In the genomic region with DNA sequence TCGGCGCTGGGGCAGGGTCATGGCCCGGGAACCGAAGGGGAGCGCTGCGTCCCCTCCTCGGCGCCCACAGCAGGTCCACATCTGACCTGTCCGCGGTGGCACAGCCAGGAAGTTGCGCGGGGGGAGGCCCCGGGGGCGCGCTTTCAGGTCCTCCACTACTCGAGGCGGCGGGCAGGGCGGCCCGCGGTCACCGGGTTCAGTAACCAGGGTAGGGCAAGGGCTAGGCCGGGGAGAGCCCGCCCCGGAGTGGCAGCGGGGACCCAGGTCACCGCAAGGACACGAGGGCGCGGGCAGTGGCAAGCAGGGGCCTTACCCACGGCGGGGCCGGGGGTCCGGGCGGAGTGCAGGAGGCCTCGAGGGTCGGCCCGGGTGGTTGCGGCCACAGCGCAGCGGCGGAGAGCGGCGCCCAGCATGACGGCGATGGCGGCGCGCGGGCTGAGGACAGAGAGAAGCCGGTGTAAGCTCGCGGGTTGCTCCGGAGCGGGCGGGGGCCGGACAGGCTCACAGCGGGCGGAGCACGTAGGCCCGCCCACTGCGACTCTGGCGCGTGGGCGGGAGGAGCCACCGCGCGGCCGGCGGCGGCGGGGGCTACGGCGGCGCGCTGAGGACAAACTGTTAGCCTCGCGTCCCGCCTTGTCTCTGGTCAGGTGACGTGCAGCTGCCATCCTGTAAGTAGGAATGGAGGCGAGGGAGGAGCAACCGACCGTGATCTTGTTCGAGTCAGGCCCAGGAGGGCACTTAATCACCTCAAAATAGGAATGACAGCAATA, we compare ENCODE assay signal across 1 cellular context.
TF ChIP-seq lines count a peak whose summit lies in the region.

Gene COX5A (minus strand): TSS at position 472 of the 770 bp plus-strand sequence. CDS start 59 bp downstream, at position 413.

TF ChIP-seq in WTC11, 78 proteins besides CTCF, POLR2A, EP300 and RAD21 (continued from another document and continues in another):
- TF ChIP-seq EMX1 (CRISPR knock-in tag; IDR thresholded peaks at IDR 0.05) (no peak), ATF1 (CRISPR knock-in tag; IDR thresholded peaks at IDR 0.05) (no peak), ETV6 (CRISPR knock-in tag; IDR thresholded peaks at IDR 0.05) (peak; percentile 92), MXD4 (CRISPR knock-in tag; IDR thresholded peaks at IDR 0.05; ENCODE audit: borderline replicate concordance) (no peak), SP1 (CRISPR knock-in tag; conservative IDR thresholded peaks at IDR 0.05) (peak; percentile 94), ZNF532 (CRISPR knock-in tag; IDR thresholded peaks at IDR 0.05; ENCODE audit: borderline replicate concordance) (no peak), PRDM15 (CRISPR knock-in tag; IDR thresholded peaks at IDR 0.05) (no peak), ZNF671 (CRISPR knock-in tag; IDR thresholded peaks at IDR 0.05) (no peak), ZNF423 (CRISPR knock-in tag; IDR thresholded peaks at IDR 0.05) (no peak), STAT6 (CRISPR knock-in tag; conservative IDR thresholded peaks at IDR 0.05; ENCODE audit: low read depth) (no peak), CBFB (CRISPR knock-in tag; IDR thresholded peaks at IDR 0.05; ENCODE audit: low read depth) (no peak), USF1 (CRISPR knock-in tag; IDR thresholded peaks at IDR 0.05) (peak; percentile 87), SMAD3 (CRISPR knock-in tag; IDR thresholded peaks at IDR 0.05; ENCODE audit: borderline replicate concordance) (peak; percentile 62; the same call in 1 of the 2 replicates), GABPB1 (CRISPR knock-in tag; IDR thresholded peaks at IDR 0.05) (peak; percentile 78), ZNF232 (CRISPR knock-in tag; IDR thresholded peaks at IDR 0.05) (0 out of 2 replicates have a peak, but pooled peaks have one; percentile 54), RORB (CRISPR knock-in tag; IDR thresholded peaks at IDR 0.05) (no peak), JUN (CRISPR knock-in tag; IDR thresholded peaks at IDR 0.05) (peak; percentile 88), OVOL2 (CRISPR knock-in tag; IDR thresholded peaks at IDR 0.05; ENCODE audit: borderline replicate concordance) (no peak), RELA (CRISPR knock-in tag; IDR thresholded peaks at IDR 0.05; ENCODE audit: borderline replicate concordance) (no peak; the same call in 1 of the 2 replicates), NFE2L1 (CRISPR knock-in tag; IDR thresholded peaks at IDR 0.05) (peak; percentile 62; the same call in 1 of the 2 replicates)
- TF ChIP-seq, protein P1, sequence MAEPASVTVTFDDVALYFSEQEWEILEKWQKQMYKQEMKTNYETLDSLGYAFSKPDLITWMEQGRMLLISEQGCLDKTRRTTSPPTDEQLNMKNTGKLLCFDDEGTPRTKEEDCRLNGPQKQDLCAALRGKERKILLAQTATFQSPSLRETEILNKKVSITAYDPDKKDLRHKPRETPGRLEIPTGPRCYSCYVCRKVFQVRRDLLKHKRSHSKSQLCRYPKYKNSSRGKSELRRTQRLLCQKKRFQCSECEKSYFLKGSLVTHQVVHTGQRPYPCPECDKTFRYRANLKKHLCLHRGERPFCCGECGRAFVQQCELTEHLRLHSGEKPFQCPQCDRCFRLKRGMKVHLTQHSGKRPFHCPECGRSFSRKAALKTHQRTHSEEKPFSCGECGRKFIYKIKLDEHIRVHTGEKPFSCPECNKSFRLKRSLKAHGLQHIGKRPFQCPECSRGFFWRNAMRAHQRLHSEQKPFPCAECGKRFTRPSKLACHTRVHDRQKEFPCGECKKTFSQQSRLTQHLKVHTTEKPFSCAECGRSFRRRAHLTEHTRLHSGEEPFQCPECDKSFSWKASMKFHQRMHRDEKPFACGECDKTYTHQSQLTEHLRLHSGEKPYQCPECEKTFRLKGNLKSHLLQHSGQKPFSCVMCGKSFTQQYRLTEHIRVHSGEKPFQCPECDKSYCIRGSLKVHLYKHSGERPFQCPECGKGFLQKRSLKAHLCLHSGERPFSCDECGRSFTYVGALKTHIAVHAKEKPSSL (CRISPR knock-in tag; conservative IDR thresholded peaks at IDR 0.05) = no peak
- TF ChIP-seq, protein P2, sequence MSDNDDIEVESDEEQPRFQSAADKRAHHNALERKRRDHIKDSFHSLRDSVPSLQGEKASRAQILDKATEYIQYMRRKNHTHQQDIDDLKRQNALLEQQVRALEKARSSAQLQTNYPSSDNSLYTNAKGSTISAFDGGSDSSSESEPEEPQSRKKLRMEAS (CRISPR knock-in tag; IDR thresholded peaks at IDR 0.05) = peak; percentile 81
- TF ChIP-seq, protein P3, sequence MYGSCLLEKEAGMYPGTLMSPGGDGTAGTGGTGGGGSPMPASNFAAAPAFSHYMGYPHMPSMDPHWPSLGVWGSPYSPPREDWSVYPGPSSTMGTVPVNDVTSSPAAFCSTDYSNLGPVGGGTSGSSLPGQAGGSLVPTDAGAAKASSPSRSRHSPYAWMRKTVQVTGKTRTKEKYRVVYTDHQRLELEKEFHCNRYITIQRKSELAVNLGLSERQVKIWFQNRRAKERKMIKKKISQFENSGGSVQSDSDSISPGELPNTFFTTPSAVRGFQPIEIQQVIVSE (CRISPR knock-in tag; IDR thresholded peaks at IDR 0.05; ENCODE audit: borderline replicate concordance) = no peak
- TF ChIP-seq, protein P4, sequence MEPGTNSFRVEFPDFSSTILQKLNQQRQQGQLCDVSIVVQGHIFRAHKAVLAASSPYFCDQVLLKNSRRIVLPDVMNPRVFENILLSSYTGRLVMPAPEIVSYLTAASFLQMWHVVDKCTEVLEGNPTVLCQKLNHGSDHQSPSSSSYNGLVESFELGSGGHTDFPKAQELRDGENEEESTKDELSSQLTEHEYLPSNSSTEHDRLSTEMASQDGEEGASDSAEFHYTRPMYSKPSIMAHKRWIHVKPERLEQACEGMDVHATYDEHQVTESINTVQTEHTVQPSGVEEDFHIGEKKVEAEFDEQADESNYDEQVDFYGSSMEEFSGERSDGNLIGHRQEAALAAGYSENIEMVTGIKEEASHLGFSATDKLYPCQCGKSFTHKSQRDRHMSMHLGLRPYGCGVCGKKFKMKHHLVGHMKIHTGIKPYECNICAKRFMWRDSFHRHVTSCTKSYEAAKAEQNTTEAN (CRISPR knock-in tag; IDR thresholded peaks at IDR 0.05) = peak; percentile 94
- TF ChIP-seq, protein P5, sequence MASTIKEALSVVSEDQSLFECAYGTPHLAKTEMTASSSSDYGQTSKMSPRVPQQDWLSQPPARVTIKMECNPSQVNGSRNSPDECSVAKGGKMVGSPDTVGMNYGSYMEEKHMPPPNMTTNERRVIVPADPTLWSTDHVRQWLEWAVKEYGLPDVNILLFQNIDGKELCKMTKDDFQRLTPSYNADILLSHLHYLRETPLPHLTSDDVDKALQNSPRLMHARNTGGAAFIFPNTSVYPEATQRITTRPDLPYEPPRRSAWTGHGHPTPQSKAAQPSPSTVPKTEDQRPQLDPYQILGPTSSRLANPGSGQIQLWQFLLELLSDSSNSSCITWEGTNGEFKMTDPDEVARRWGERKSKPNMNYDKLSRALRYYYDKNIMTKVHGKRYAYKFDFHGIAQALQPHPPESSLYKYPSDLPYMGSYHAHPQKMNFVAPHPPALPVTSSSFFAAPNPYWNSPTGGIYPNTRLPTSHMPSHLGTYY (CRISPR knock-in tag; IDR thresholded peaks at IDR 0.05) = no peak
- TF ChIP-seq, protein P6, sequence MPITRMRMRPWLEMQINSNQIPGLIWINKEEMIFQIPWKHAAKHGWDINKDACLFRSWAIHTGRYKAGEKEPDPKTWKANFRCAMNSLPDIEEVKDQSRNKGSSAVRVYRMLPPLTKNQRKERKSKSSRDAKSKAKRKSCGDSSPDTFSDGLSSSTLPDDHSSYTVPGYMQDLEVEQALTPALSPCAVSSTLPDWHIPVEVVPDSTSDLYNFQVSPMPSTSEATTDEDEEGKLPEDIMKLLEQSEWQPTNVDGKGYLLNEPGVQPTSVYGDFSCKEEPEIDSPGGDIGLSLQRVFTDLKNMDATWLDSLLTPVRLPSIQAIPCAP (CRISPR knock-in tag; IDR thresholded peaks at IDR 0.05) = peak; percentile 58; the same call in 1 of the 2 replicates
- TF ChIP-seq, protein P7, sequence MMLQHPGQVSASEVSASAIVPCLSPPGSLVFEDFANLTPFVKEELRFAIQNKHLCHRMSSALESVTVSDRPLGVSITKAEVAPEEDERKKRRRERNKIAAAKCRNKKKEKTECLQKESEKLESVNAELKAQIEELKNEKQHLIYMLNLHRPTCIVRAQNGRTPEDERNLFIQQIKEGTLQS (CRISPR knock-in tag; conservative IDR thresholded peaks at IDR 0.05) = no peak
- TF ChIP-seq, protein P8, sequence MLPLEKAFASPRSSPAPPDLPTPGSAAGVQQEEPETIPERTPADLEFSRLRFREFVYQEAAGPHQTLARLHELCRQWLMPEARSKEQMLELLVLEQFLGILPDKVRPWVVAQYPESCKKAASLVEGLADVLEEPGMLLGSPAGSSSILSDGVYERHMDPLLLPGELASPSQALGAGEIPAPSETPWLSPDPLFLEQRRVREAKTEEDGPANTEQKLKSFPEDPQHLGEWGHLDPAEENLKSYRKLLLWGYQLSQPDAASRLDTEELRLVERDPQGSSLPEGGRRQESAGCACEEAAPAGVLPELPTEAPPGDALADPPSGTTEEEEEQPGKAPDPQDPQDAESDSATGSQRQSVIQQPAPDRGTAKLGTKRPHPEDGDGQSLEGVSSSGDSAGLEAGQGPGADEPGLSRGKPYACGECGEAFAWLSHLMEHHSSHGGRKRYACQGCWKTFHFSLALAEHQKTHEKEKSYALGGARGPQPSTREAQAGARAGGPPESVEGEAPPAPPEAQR (CRISPR knock-in tag; IDR thresholded peaks at IDR 0.05) = no peak
